ENCODE assay signal across 1 cellular context in genomic region chr3:37862219-37862711, GRCh38.
TF ChIP-seq lines count a peak whose summit lies in the region.

No MANE protein-coding gene starts in this region.

TF ChIP-seq in HEK293, 187 proteins besides CTCF, POLR2A, EP300 and RAD21 (continued from another document and continues in another):
- TF ChIP-seq REST (tag by site-specific recombination; IDR thresholded peaks at IDR 0.05) (no peak), ZNF426 (tag by site-specific recombination; IDR thresholded peaks at IDR 0.05) (no peak), ZFHX2 (tag by site-specific recombination; conservative IDR thresholded peaks at IDR 0.05) (peak; percentile 93), FEZF1 (tag by site-specific recombination; IDR thresholded peaks at IDR 0.05) (no peak), ZNF280C (tag by site-specific recombination; IDR thresholded peaks at IDR 0.05) (no peak), ZNF292 (tag by site-specific recombination; IDR thresholded peaks at IDR 0.05; ENCODE audit: borderline replicate concordance, low read depth) (no peak), ZNF600 (tag by site-specific recombination; IDR thresholded peaks at IDR 0.05) (peak; percentile 60), ZNF776 (tag by site-specific recombination; IDR thresholded peaks at IDR 0.05; ENCODE audit: borderline replicate concordance) (no peak), ZBTB21 (tag by site-specific recombination; IDR thresholded peaks at IDR 0.05) (no peak), ZNF558 (tag by site-specific recombination; IDR thresholded peaks at IDR 0.05) (no peak), MEIS1 (CRISPR knock-in tag; IDR thresholded peaks at IDR 0.05; ENCODE audit: borderline replicate concordance) (no peak), BCL6B (tag by site-specific recombination; IDR thresholded peaks at IDR 0.05) (no peak), ZNF239 (tag by site-specific recombination; IDR thresholded peaks at IDR 0.05) (no peak), ZFP41 (tag by site-specific recombination; IDR thresholded peaks at IDR 0.05; ENCODE audit: borderline replicate concordance) (no peak), TSHZ1 (tag by site-specific recombination; IDR thresholded peaks at IDR 0.05; ENCODE audit: borderline replicate concordance) (no peak), HIC1 (tag by site-specific recombination; IDR thresholded peaks at IDR 0.05) (no peak), ZNF416 (tag by site-specific recombination; IDR thresholded peaks at IDR 0.05) (no peak), YY1 (tag by site-specific recombination; IDR thresholded peaks at IDR 0.05) (no peak), ZNF658 (tag by site-specific recombination; IDR thresholded peaks at IDR 0.05) (no peak), ZNF571 (tag by site-specific recombination; IDR thresholded peaks at IDR 0.05) (no peak), ZNF624 (tag by site-specific recombination; IDR thresholded peaks at IDR 0.05) (no peak), ZNF211 (tag by site-specific recombination; IDR thresholded peaks at IDR 0.05; ENCODE audit: low read depth) (no peak), KLF9 (tag by site-specific recombination; IDR thresholded peaks at IDR 0.05; ENCODE audit: low read depth) (no peak), SCRT2 (tag by site-specific recombination; IDR thresholded peaks at IDR 0.05) (no peak), ZNF585B (tag by site-specific recombination; IDR thresholded peaks at IDR 0.05) (no peak), AEBP2 (tag by site-specific recombination; IDR thresholded peaks at IDR 0.05; ENCODE audit: borderline replicate concordance) (no peak), ZNF792 (tag by site-specific recombination; IDR thresholded peaks at IDR 0.05) (no peak), HOXD13 (CRISPR knock-in tag; IDR thresholded peaks at IDR 0.05; ENCODE audit: borderline replicate concordance) (no peak), ZNF366 (tag by site-specific recombination; conservative IDR thresholded peaks at IDR 0.05) (no peak), ZXDB (tag by site-specific recombination; IDR thresholded peaks at IDR 0.05) (peak; percentile 38; the same call in 1 of the 2 replicates), ZBTB7A (tag by site-specific recombination; IDR thresholded peaks at IDR 0.05; ENCODE audit: low read depth) (no peak), ZNF133 (tag by site-specific recombination; IDR thresholded peaks at IDR 0.05) (no peak), ZNF529 (tag by site-specific recombination; IDR thresholded peaks at IDR 0.05; ENCODE audit: insufficient replicate concordance) (no peak), ZNF513 (tag by site-specific recombination; IDR thresholded peaks at IDR 0.05) (no peak), ZBTB20 (tag by site-specific recombination; IDR thresholded peaks at IDR 0.05) (peak; percentile 76), ZEB2 (tag by site-specific recombination; IDR thresholded peaks at IDR 0.05) (no peak), ZNF548 (tag by site-specific recombination; IDR thresholded peaks at IDR 0.05) (no peak), ZNF701 (tag by site-specific recombination; IDR thresholded peaks at IDR 0.05) (no peak), ZNF626 (tag by site-specific recombination; IDR thresholded peaks at IDR 0.05) (no peak), ZNF423 (tag by site-specific recombination; IDR thresholded peaks at IDR 0.05) (peak; percentile 36; the same call in 1 of the 2 replicates), ZNF248 (tag by site-specific recombination; IDR thresholded peaks at IDR 0.05) (no peak)
- TF ChIP-seq, protein P1, sequence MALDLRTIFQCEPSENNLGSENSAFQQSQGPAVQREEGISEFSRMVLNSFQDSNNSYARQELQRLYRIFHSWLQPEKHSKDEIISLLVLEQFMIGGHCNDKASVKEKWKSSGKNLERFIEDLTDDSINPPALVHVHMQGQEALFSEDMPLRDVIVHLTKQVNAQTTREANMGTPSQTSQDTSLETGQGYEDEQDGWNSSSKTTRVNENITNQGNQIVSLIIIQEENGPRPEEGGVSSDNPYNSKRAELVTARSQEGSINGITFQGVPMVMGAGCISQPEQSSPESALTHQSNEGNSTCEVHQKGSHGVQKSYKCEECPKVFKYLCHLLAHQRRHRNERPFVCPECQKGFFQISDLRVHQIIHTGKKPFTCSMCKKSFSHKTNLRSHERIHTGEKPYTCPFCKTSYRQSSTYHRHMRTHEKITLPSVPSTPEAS (tag by site-specific recombination; IDR thresholded peaks at IDR 0.05) = peak; percentile 97
- TF ChIP-seq, protein P2, sequence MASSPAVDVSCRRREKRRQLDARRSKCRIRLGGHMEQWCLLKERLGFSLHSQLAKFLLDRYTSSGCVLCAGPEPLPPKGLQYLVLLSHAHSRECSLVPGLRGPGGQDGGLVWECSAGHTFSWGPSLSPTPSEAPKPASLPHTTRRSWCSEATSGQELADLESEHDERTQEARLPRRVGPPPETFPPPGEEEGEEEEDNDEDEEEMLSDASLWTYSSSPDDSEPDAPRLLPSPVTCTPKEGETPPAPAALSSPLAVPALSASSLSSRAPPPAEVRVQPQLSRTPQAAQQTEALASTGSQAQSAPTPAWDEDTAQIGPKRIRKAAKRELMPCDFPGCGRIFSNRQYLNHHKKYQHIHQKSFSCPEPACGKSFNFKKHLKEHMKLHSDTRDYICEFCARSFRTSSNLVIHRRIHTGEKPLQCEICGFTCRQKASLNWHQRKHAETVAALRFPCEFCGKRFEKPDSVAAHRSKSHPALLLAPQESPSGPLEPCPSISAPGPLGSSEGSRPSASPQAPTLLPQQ (tag by site-specific recombination; IDR thresholded peaks at IDR 0.05) = 0 out of 2 replicates have a peak, but pooled peaks have one; percentile 21
- TF ChIP-seq, protein P3, sequence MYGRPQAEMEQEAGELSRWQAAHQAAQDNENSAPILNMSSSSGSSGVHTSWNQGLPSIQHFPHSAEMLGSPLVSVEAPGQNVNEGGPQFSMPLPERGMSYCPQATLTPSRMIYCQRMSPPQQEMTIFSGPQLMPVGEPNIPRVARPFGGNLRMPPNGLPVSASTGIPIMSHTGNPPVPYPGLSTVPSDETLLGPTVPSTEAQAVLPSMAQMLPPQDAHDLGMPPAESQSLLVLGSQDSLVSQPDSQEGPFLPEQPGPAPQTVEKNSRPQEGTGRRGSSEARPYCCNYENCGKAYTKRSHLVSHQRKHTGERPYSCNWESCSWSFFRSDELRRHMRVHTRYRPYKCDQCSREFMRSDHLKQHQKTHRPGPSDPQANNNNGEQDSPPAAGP (tag by site-specific recombination; IDR thresholded peaks at IDR 0.05) = no peak; the same call in 1 of the 2 replicates
